8 cellular contexts compared by ENCODE assay signal in genomic region chr6:34791164-34791841, GRCh38. TPM values are rescaled to one million over a fixed set of nuclear protein-coding genes. Genes with fewer than 3 reads are reported as not detected.
DNase-seq lines count a peak whose midpoint lies in the region; ATAC-seq and TF ChIP-seq lines count a peak whose summit lies in the region.

No MANE protein-coding gene starts in this region.

- H3K9me3 ChIP-seq in adipocyte (ENCODE audit: control insufficient read depth, low read length) (no peaks in the 10 kb centered on the region), prostate gland (no peaks in the 10 kb centered on the region)

- no peaks in the 10 kb centered on the region for H3K27me3 ChIP-seq in adipocyte (replicated peaks; ENCODE audit: control insufficient read depth, insufficient read depth, low read length)
- no peaks in the 10 kb centered on the region for H3K27me3 ChIP-seq in prostate gland (replicated peaks; ENCODE audit: insufficient read depth)

- H3K4me1 ChIP-seq in adipocyte (ENCODE audit: control insufficient read depth, insufficient read depth, low read length) (peaks cover 27% of the 10 kb centered on the region), prostate gland (replicated peaks) (no peaks in the 10 kb centered on the region)

- no peaks in the 10 kb centered on the region for H3K36me3 ChIP-seq in adipocyte (ENCODE audit: control insufficient read depth, insufficient read depth, low read length, severe bottlenecking)
- no peaks in the 10 kb centered on the region for H3K36me3 ChIP-seq in prostate gland

- no peak for TF ChIP-seq POLR2A in prostate gland (IDR thresholded peaks at IDR 0.05)

- H3K9ac ChIP-seq in adipocyte (ENCODE audit: low read length), result peak overlapping the region; percentile 98

- WGBS in prostate gland, result 5% methylated on average over 25 of the region's 25 CpGs

- intact Hi-C loops in left ventricle myocardium superior (cut with micrococcal nuclease), result no loop called here
- intact Hi-C loops in prostate gland (cut with DNase I), result loop anchor here (5.0 kb wide), 1 partner anchor 96 kb away; the partner anchor contains the start of genes ANKS1A and TAF11

- peak overlapping the region; percentile 92 for H3K4me3 ChIP-seq in adipocyte (ENCODE audit: low read length)
- peak overlapping the region; percentile 79 to 87 for H3K4me3 ChIP-seq in prostate gland

- peak overlapping the region; percentile 89 to 91 for H3K27ac ChIP-seq in prostate gland

- DNase-seq in COLO668 (lab: John Stamatoyannopoulos, UW; ENCODE audit: unreplicated experiment) (peak; percentile 38), SHP77 (lab: John Stamatoyannopoulos, UW) (peak; percentile 64 to 69), adipocyte (ENCODE audit: low read depth) (peak; percentile 72), left ventricle myocardium superior (peak; percentile 76), prostate gland (ENCODE audit: low spot score) (peak; percentile 47)
- DNase-seq in central memory CD4-positive, alpha-beta T cell, result no peak

- TF ChIP-seq CTCF in prostate gland (IDR thresholded peaks at IDR 0.05), result peak in 2 of 4 experiments; percentile 2 to 3

- peak; percentile 46 for ATAC-seq in GM19395 (IDR thresholded peaks at IDR 0.05; ENCODE audit: unreplicated experiment)
- ATAC-seq in HG03558 (IDR thresholded peaks at IDR 0.05; ENCODE audit: extremely low read depth, unreplicated experiment), result peak; percentile 12
- ATAC-seq in left ventricle myocardium superior, result peak; percentile 67

RNA-seq across cellular contexts. Expression of gene BLTP3A, which starts 0.6 kb away (rescaled TPM):
- total RNA-seq in left ventricle myocardium superior (19.6 TPM), prostate gland (10 to 100 TPM; 12.7 to 24.3 TPM)

RNA-seq across cellular contexts. Expression of gene SNRPC, which starts 34.0 kb away (rescaled TPM):
- total RNA-seq in left ventricle myocardium superior (173 TPM), prostate gland (100 to 1,000 TPM in 1 of 2 donors, 10 to 100 TPM in 1; 82.0 to 102 TPM)

Comparison
In these comparisons a context has a peak if more than half of its experiments do, and no peak if none do; other contexts are left out.
1. ATAC-seq: peak in every context shown above with its lines; median percentile 67 in left ventricle myocardium superior; 46 in GM19395; 12 in HG03558.